34 cellular contexts compared by ENCODE assay signal in the genomic region with DNA sequence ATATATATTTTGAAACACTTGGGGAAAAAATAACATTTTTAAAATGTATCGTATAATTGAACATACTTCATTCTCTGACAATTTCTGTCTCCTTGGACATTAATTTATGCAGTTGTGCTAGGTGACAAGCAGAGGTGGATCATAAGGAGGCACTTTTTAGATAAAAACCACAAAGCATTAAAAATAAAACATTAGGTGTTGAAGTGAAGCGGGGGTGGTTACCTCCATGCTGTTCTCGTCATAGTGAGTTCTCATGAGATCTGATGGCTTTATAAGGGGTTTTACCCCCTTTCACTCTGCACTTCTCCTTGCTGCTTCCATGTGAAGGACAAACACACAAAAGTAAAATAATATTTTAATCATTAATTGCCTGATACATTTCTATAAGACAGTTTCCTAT.
"Had no signal": no experiment of that assay in that cellular context is flagged by ENCODE, and none has a peak within 500 bp of the region (broad histone marks: within the 10 kb centered on the region; RNA-seq: fewer than 3 reads in every experiment).

No MANE protein-coding gene starts in this region.

- H3K9me3 ChIP-seq: MG63 had no signal

- H3K36me3 ChIP-seq: MG63 had no signal

- DNase-seq: Karpas-422, Kasumi-1, MG63, MM.1S, MV-4-11, NCI-H1048, NCI-H1092, NCI-H1092 treated with DMSO at 0.1 percent for 48 hours, NCI-H1105, NCI-H1105 treated with DMSO at 0.1 percent for 48 hours, NCI-H1417, NCI-H1417 treated with DMSO at 0.1 percent for 48 hours, NCI-H1436, NCI-H1436 treated with DMSO at 0.1 percent for 48 hours, NCI-H146, NCI-H1694, NCI-H1694 treated with DMSO at 0.1 percent for 48 hours, NCI-H187, NCI-H187 treated with DMSO at 0.1 percent for 48 hours, NCI-H1930, NCI-H2029, NCI-H2029 treated with DMSO at 0.1 percent for 48 hours, NCI-H2081, NCI-H2081 treated with DMSO at 0.1 percent for 48 hours, NCI-H2107, NCI-H2171, NCI-H2171 treated with DMSO at 0.1 percent for 48 hours, NCI-H2227 treated with DMSO at 0.1 percent for 48 hours, NCI-H226, NCI-H345, NCI-H446, NCI-H446 treated with DMSO at 0.1 percent for 48 hours, NCI-H510A, NCI-H510A treated with DMSO at 0.1 percent for 48 hours had no signal

- H3K4me3 ChIP-seq: MG63 had no signal
